ENCODE assay signal across 31 cellular contexts in the genomic region with DNA sequence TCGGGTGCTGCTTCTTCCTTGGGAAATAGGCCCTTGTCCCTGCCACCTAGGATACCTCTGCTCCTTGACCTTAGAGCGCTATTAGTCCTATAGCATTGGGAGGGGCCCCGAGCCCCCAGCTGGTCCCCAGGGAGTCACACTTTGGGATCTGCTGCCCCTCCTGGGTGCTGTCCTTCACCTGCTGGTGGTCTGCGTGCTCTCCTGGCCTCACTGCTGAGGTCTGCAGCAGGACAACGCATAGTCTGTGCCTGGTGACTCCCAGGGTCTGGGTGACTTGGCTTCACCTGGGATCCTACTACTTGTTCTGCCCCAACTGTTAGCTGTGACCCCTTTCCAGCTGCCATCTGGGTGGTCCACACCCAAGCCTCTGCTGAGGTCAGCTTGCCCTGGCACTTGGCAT. TPM values are rescaled to one million over a fixed set of nuclear protein-coding genes. Genes with fewer than 3 reads are reported as not detected.
"Had no signal": no experiment of that assay in that cellular context is flagged by ENCODE, and none has a peak within 500 bp of the region (broad histone marks: within the 10 kb centered on the region; RNA-seq: fewer than 3 reads in every experiment).

No MANE protein-coding gene starts in this region.

- H3K4me3 ChIP-seq: body of pancreas, breast epithelium had no signal

- H3K4me3 Mint-ChIP-seq: activated CD4-positive, alpha-beta T cell treated with anti-CD3 and anti-CD28 coated beads for 36 hours; activated CD4-positive, alpha-beta T cell treated with anti-CD3 and anti-CD28 coated beads, Interleukin-2, amount 10 ng/mL, durations not matched to agents 7 days and 5 days; activated CD8-positive, alpha-beta T cell treated with anti-CD3 and anti-CD28 coated beads, Interleukin-2, amount 10 ng/mL, durations not matched to agents 7 days and 5 days; activated naive CD4-positive, alpha-beta T cell treated with anti-CD3 and anti-CD28 coated beads, Interleukin-2, amount 50 U/mL, for 24 hours; activated naive CD8-positive, alpha-beta T cell treated with anti-CD3 and anti-CD28 coated beads, Interleukin-2, amount 10 ng/mL, durations not matched to agents 7 days and 5 days; activated T-cell treated with anti-CD3 and anti-CD28 coated beads, Interleukin-2, amount 50 U/mL, for 24 hours; T-helper 1 cell treated with Interleukin-12 subunit alpha and Interleukin-12 subunit beta and Interleukin-4 antibody, amounts not matched to agents 30 μg/mL and 1 μg/mL, for 36 hours; T-helper 2 cell treated with Interferon-gamma antibody and Interleukin-4, amounts not matched to agents 5 μg/mL and 100 μg/mL, for 36 hours had no signal

- H3K36me3 Mint-ChIP-seq: activated naive CD4-positive, alpha-beta T cell treated with anti-CD3 and anti-CD28 coated beads, Interleukin-2, amount 50 U/mL, for 24 hours; activated naive CD8-positive, alpha-beta T cell treated with anti-CD3 and anti-CD28 coated beads, Interleukin-2, amount 10 ng/mL, durations not matched to agents 7 days and 5 days had no signal

- H3K9me3 Mint-ChIP-seq: activated CD4-positive, alpha-beta T cell treated with anti-CD3 and anti-CD28 coated beads, Interleukin-2, amount 10 ng/mL, durations not matched to agents 7 days and 5 days; activated naive CD4-positive, alpha-beta T cell treated with anti-CD3 and anti-CD28 coated beads, Interleukin-2, amount 50 U/mL, for 24 hours; activated naive CD8-positive, alpha-beta T cell treated with anti-CD3 and anti-CD28 coated beads, Interleukin-2, amount 10 ng/mL, durations not matched to agents 7 days and 5 days; activated T-cell treated with anti-CD3 and anti-CD28 coated beads, Interleukin-2, amount 50 U/mL, for 24 hours; activated T-helper 2 cell treated with anti-CD3 and anti-CD28 coated beads, Interferon-gamma antibody, Interleukin-2, Interleukin-4, amounts not matched to agents 10 μg/mL and 5 μg/mL and 100 μg/mL, durations not matched to agents 14 hours and 24 hours and 36 hours; T-helper 1 cell treated with Interleukin-12 subunit alpha and Interleukin-12 subunit beta and Interleukin-4 antibody, amounts not matched to agents 30 μg/mL and 1 μg/mL, for 36 hours; T-helper 2 cell treated with Interferon-gamma antibody and Interleukin-4, amounts not matched to agents 5 μg/mL and 100 μg/mL, for 36 hours had no signal

- H3K27ac Mint-ChIP-seq: activated CD4-positive, alpha-beta T cell treated with anti-CD3 and anti-CD28 coated beads for 36 hours; activated CD4-positive, alpha-beta T cell treated with anti-CD3 and anti-CD28 coated beads, Interleukin-2, amount 10 ng/mL, durations not matched to agents 7 days and 5 days; activated CD8-positive, alpha-beta T cell treated with anti-CD3 and anti-CD28 coated beads, Interleukin-2, amount 10 ng/mL, durations not matched to agents 7 days and 5 days; activated naive CD4-positive, alpha-beta T cell treated with anti-CD3 and anti-CD28 coated beads, Interleukin-2, amount 50 U/mL, for 24 hours; activated naive CD8-positive, alpha-beta T cell treated with anti-CD3 and anti-CD28 coated beads, Interleukin-2, amount 10 ng/mL, durations not matched to agents 7 days and 5 days; activated T-cell treated with anti-CD3 and anti-CD28 coated beads, Interleukin-2, amount 50 U/mL, for 24 hours; activated T-helper 2 cell treated with anti-CD3 and anti-CD28 coated beads, Interferon-gamma antibody, Interleukin-2, Interleukin-4, amounts not matched to agents 10 μg/mL and 5 μg/mL and 100 μg/mL, durations not matched to agents 14 hours and 24 hours and 36 hours; T-helper 1 cell treated with Interleukin-12 subunit alpha and Interleukin-12 subunit beta and Interleukin-4 antibody, amounts not matched to agents 30 μg/mL and 1 μg/mL, for 36 hours; T-helper 2 cell treated with Interferon-gamma antibody and Interleukin-4, amounts not matched to agents 5 μg/mL and 100 μg/mL, for 36 hours had no signal

- ATAC-seq: activated CD4-positive, alpha-beta T cell treated with anti-CD3 and anti-CD28 coated beads for 36 hours; activated CD4-positive, CD25-positive, alpha-beta regulatory T cell treated with anti-CD3 and anti-CD28 coated beads, Interleukin-2, amount 50 U/mL, for 24 hours; activated CD8-positive, alpha-beta T cell treated with anti-CD3 and anti-CD28 coated beads, Interleukin-2, amount 10 ng/mL, durations not matched to agents 7 days and 5 days; body of pancreas had no signal

- H3K4me1 Mint-ChIP-seq: activated CD4-positive, alpha-beta T cell treated with anti-CD3 and anti-CD28 coated beads, Interleukin-2, amount 10 ng/mL, durations not matched to agents 7 days and 5 days; activated naive CD4-positive, alpha-beta T cell treated with anti-CD3 and anti-CD28 coated beads, Interleukin-2, amount 50 U/mL, for 24 hours had no signal

- DNase-seq: activated CD4-positive, alpha-beta T cell treated with anti-CD3 and anti-CD28 coated beads for 36 hours; activated CD4-positive, alpha-beta T cell treated with anti-CD3 and anti-CD28 coated beads, Interleukin-2, amount 10 ng/mL, durations not matched to agents 7 days and 5 days; activated CD4-positive, alpha-beta T cell treated with anti-CD3 and anti-CD28 coated beads, Interleukin-2, amount 50 U/mL, for 48 hours; activated CD8-positive, alpha-beta T cell treated with anti-CD3 and anti-CD28 coated beads, Interleukin-2, amount 10 ng/mL, durations not matched to agents 7 days and 5 days; activated gamma-delta T cell; activated naive CD4-positive, alpha-beta T cell treated with Interleukin-2 at 50 U/mL for 16 hours; activated naive CD8-positive, alpha-beta T cell treated with anti-CD3 and anti-CD28 coated beads, Interleukin-2, amount 10 ng/mL, durations not matched to agents 7 days and 5 days; activated T-cell treated with anti-CD3 and anti-CD28 coated beads, Interleukin-2, amount 50 U/mL, for 24 hours; amygdala; body of pancreas; Karpas-422; NCI-H1105; NCI-H1436; NCI-H1694; NCI-H1930; NCI-H2081 treated with DMSO at 0.1 percent for 48 hours; NCI-H345; NCI-H524 treated with DMSO at 0.1 percent for 48 hours; OCI-M1; Right ventricle myocardium superior had no signal

- H3K27ac ChIP-seq: body of pancreas, breast epithelium had no signal

- H3K9me3 ChIP-seq: body of pancreas, breast epithelium had no signal

- H3K4me1 ChIP-seq: body of pancreas, breast epithelium had no signal

- H3K36me3 ChIP-seq: breast epithelium had no signal

- H3K27me3 ChIP-seq: body of pancreas had no signal

RNA-seq across cellular contexts. Expression of gene TCL1B, which starts 8.8 kb away (rescaled TPM):
- total RNA-seq: activated CD4-positive, alpha-beta T cell treated with anti-CD3 and anti-CD28 coated beads for 36 hours; activated CD4-positive, alpha-beta T cell treated with anti-CD3 and anti-CD28 coated beads, Interleukin-2, amount 10 ng/mL, durations not matched to agents 7 days and 5 days; activated CD8-positive, alpha-beta T cell treated with anti-CD3 and anti-CD28 coated beads, Interleukin-2, amount 10 ng/mL, durations not matched to agents 7 days and 5 days; activated naive CD8-positive, alpha-beta T cell treated with anti-CD3 and anti-CD28 coated beads, Interleukin-2, amount 10 ng/mL, durations not matched to agents 7 days and 5 days; activated T-helper 2 cell treated with anti-CD3 and anti-CD28 coated beads, Interferon-gamma antibody, Interleukin-2, Interleukin-4, amounts not matched to agents 10 μg/mL and 5 μg/mL and 100 μg/mL, durations not matched to agents 14 hours and 24 hours and 36 hours; astrocyte; body of pancreas; breast epithelium; cardiac septum; MCF 10A; NCI-H460; Right ventricle myocardium superior had no signal
- polyA plus RNA-seq: adipose tissue had no signal

RNA-seq across cellular contexts. Expression of gene TCL1A, which starts 18.9 kb away (rescaled TPM):
- total RNA-seq: activated CD4-positive, alpha-beta T cell treated with anti-CD3 and anti-CD28 coated beads for 36 hours; activated CD4-positive, alpha-beta T cell treated with anti-CD3 and anti-CD28 coated beads, Interleukin-2, amount 10 ng/mL, durations not matched to agents 7 days and 5 days; activated CD8-positive, alpha-beta T cell treated with anti-CD3 and anti-CD28 coated beads, Interleukin-2, amount 10 ng/mL, durations not matched to agents 7 days and 5 days; activated T-helper 2 cell treated with anti-CD3 and anti-CD28 coated beads, Interferon-gamma antibody, Interleukin-2, Interleukin-4, amounts not matched to agents 10 μg/mL and 5 μg/mL and 100 μg/mL, durations not matched to agents 14 hours and 24 hours and 36 hours; astrocyte; body of pancreas; breast epithelium; cardiac septum; MCF 10A; NCI-H460; Right ventricle myocardium superior had no signal
